In genomic region chr1:150256549-150257341, GRCh38 we compare ENCODE assay signal across 7 cellular contexts. TPM values are rescaled to one million over a fixed set of nuclear protein-coding genes. Genes with fewer than 3 reads are reported as not detected.
DNase-seq lines count a peak whose midpoint lies in the region; ATAC-seq and TF ChIP-seq lines count a peak whose summit lies in the region.
"Had no signal": no experiment of that assay in that cellular context is flagged by ENCODE, and none has a peak within 500 bp of the region (broad histone marks: within the 10 kb centered on the region; RNA-seq: fewer than 3 reads in every experiment).

No MANE protein-coding gene starts in this region.

- H3K4me1 Mint-ChIP-seq in progenitor cell of endocrine pancreas (ENCODE audit: low read depth), result peaks cover 53% of the 10 kb centered on the region

- ATAC-seq in GM21825 (IDR thresholded peaks at IDR 0.05; ENCODE audit: unreplicated experiment), result no peak

- TF ChIP-seq CTCF in KMS-11 (conservative IDR thresholded peaks at IDR 0.05; ENCODE audit: low read depth, low read length) (no peak), dorsolateral prefrontal cortex (IDR thresholded peaks at IDR 0.05 in 54 of 56, conservative IDR thresholded peaks at IDR 0.05 in 2 of 56; ENCODE audit: low read depth in 1 of 56, partially characterized antibody in 56 of 56) (no peak), progenitor cell of endocrine pancreas (IDR thresholded peaks at IDR 0.05; ENCODE audit: unreplicated experiment) (no peak)

- H3K4me2 ChIP-seq in KMS-11, result no peak overlapping the region; the same call in 1 of the 2 replicates

- H4K20me1 ChIP-seq in KMS-11 (ENCODE audit: insufficient read depth), result no peaks in the 10 kb centered on the region

- H3K27me3 ChIP-seq in KMS-11 (ENCODE audit: insufficient read depth, low read depth) (peaks cover 17% of the 10 kb centered on the region), dorsolateral prefrontal cortex (no peaks in the 10 kb centered on the region)
- H3K27me3 ChIP-seq: MG63 had no signal

- peaks cover 13% of the 10 kb centered on the region for H3K4me1 ChIP-seq in KMS-11 (ENCODE audit: low read depth, poor library complexity, severe bottlenecking)

- no peak overlapping the region for H3K27ac ChIP-seq in KMS-11
- H3K27ac ChIP-seq in dorsolateral prefrontal cortex, result peak overlapping the region; percentile 58 to 96 (median 87)

- no peaks in the 10 kb centered on the region for H3K9me3 Mint-ChIP-seq in progenitor cell of endocrine pancreas (ENCODE audit: low read depth)

- H3K36me3 ChIP-seq in KMS-11 (ENCODE audit: insufficient read depth), result no peaks in the 10 kb centered on the region
- H3K36me3 ChIP-seq: MG63 had no signal

- H3K36me3 Mint-ChIP-seq in progenitor cell of endocrine pancreas (ENCODE audit: insufficient read depth), result no peaks in the 10 kb centered on the region

- peak overlapping the region; percentile 69 for H3K4me3 Mint-ChIP-seq in progenitor cell of endocrine pancreas (ENCODE audit: low read depth)

- no peak overlapping the region for H3K9ac ChIP-seq in KMS-11

- peak overlapping the region; percentile 60; the same call in 1 of the 2 replicates for H2AFZ ChIP-seq in KMS-11 (ENCODE audit: low read depth)

- H3K27ac Mint-ChIP-seq in progenitor cell of endocrine pancreas, result peak overlapping the region; percentile 97

- H3K27me3 Mint-ChIP-seq in progenitor cell of endocrine pancreas, result no peaks in the 10 kb centered on the region

- peak; percentile 18 to 85 (median 78) for DNase-seq in dorsolateral prefrontal cortex
- DNase-seq in progenitor cell of endocrine pancreas (ENCODE audit: low spot score, unreplicated experiment), result no peak
- DNase-seq in NCI-H2171 (lab: John Stamatoyannopoulos, UW), result no peak
- DNase-seq in stimulated activated naive CD4-positive, alpha-beta T cell treated with Interleukin-2 at 50 U/mL for 16 hours (lab: John Stamatoyannopoulos, UW), result no peak

- intact Hi-C loops in dorsolateral prefrontal cortex (cut with DNase I), result no loop called here

- H3K79me2 ChIP-seq in KMS-11 (ENCODE audit: insufficient read depth, low read depth), result no peaks in the 10 kb centered on the region

- no peak overlapping the region for H3K4me3 ChIP-seq in KMS-11 (IDR thresholded peaks at IDR 0.05; ENCODE audit: insufficient read depth, low read depth, low read length)
- peak overlapping the region; percentile 3 to 69 (median 49) for H3K4me3 ChIP-seq in dorsolateral prefrontal cortex
- H3K4me3 ChIP-seq: MG63 had no signal

RNA-seq across cellular contexts. Expression of gene CA14, which starts 0.8 kb away (rescaled TPM):
- total RNA-seq in dorsolateral prefrontal cortex (10 to 100 TPM in 45 of 120 experiments, 1 to 10 TPM in 75; 1.0 to 48.3 (median 7.6) TPM), progenitor cell of endocrine pancreas (13.1 and 16.6 TPM in 2 replicates)

RNA-seq across cellular contexts. Expression of gene APH1A, which starts 12.1 kb away (rescaled TPM):
- total RNA-seq in dorsolateral prefrontal cortex, result 10 to 100 TPM; 34.9 to 79.4 (median 56.2) TPM
- 129 and 136 TPM in 2 replicates for total RNA-seq in progenitor cell of endocrine pancreas

RNA-seq across cellular contexts. Expression of gene C1orf54, which starts 15.8 kb away (rescaled TPM):
- total RNA-seq in dorsolateral prefrontal cortex (10 to 100 TPM in 54 of 120 experiments, 1 to 10 TPM in 66; 3.0 to 21.9 (median 9.4) TPM), progenitor cell of endocrine pancreas (2.0 and 2.9 TPM in 2 replicates)

RNA-seq across cellular contexts. Expression of gene ANP32E, which starts 20.8 kb away (rescaled TPM):
- total RNA-seq in dorsolateral prefrontal cortex (10 to 100 TPM; 24.9 to 73.5 (median 41.6) TPM), progenitor cell of endocrine pancreas (52.1 TPM in 2 replicates)

RNA-seq across cellular contexts. Expression of gene CIART, which starts 25.6 kb away (rescaled TPM):
- total RNA-seq in dorsolateral prefrontal cortex (10 to 100 TPM in 91 of 120 experiments, 1 to 10 TPM in 29; 5.3 to 26.5 (median 12.5) TPM), progenitor cell of endocrine pancreas (1.9 and 2.7 TPM in 2 replicates)

Comparison
In these comparisons a context has a peak if more than half of its experiments do, and no peak if none do; other contexts are left out.
1. DNase-seq: peak in dorsolateral prefrontal cortex (10 of 10); none in progenitor cell of endocrine pancreas (single experiment), NCI-H2171 (single experiment) and stimulated activated naive CD4-positive, alpha-beta T cell treated with Interleukin-2 at 50 U/mL for 16 hours (single experiment).